ENCODE assay signal across 21 cellular contexts in genomic region chr3:52077900-52078299, GRCh38. TPM values are rescaled to one million over a fixed set of nuclear protein-coding genes. Genes with fewer than 3 reads are reported as not detected.
DNase-seq lines count a peak whose midpoint lies in the region; ATAC-seq and TF ChIP-seq lines count a peak whose summit lies in the region.
"Had no signal": no experiment of that assay in that cellular context is flagged by ENCODE, and none has a peak within 500 bp of the region (broad histone marks: within the 10 kb centered on the region; RNA-seq: fewer than 3 reads in every experiment).

No MANE protein-coding gene starts in this region.

- H3K9me3 ChIP-seq in right atrium auricular region (no peaks in the 10 kb centered on the region), endodermal cell (ENCODE audit: control insufficient read depth, low read length) (no peaks in the 10 kb centered on the region), osteoblast (ENCODE audit: low read depth, low read length) (no peaks in the 10 kb centered on the region)
- H3K9me3 ChIP-seq: BLaER1 treated with 17β-estradiol and CSF1 and Interleukin-3, amounts not matched to agents 10 nM and 100 nM; left ventricle myocardium inferior had no signal

- H3K27ac ChIP-seq in right atrium auricular region (peak overlapping the region; percentile 22 to 26), endodermal cell (ENCODE audit: low read depth, low read length) (peak overlapping the region; percentile 38), osteoblast (ENCODE audit: low read depth, low read length) (no peak overlapping the region)
- H3K27ac ChIP-seq: BLaER1 treated with 17β-estradiol and CSF1 and Interleukin-3, amounts not matched to agents 10 nM and 100 nM; left ventricle myocardium inferior; VCaP had no signal

- H3K4me2 ChIP-seq in osteoblast (ENCODE audit: insufficient read depth, low read length) = no peak overlapping the region
- H3K4me2 ChIP-seq: BLaER1 treated with 17β-estradiol and CSF1 and Interleukin-3, amounts not matched to agents 10 nM and 100 nM had no signal

- H4K20me1 ChIP-seq in osteoblast (ENCODE audit: insufficient read depth, low read length) = no peaks in the 10 kb centered on the region

- H3K4me1 Mint-ChIP-seq in endodermal cell = no peaks in the 10 kb centered on the region
- H3K4me1 Mint-ChIP-seq: central memory CD8-positive, alpha-beta T cell had no signal

- H3K36me3 ChIP-seq in right atrium auricular region (no peaks in the 10 kb centered on the region), endodermal cell (ENCODE audit: control insufficient read depth, insufficient read depth, low read length) (no peaks in the 10 kb centered on the region), osteoblast (ENCODE audit: insufficient read depth, low read length) (no peaks in the 10 kb centered on the region)
- H3K36me3 ChIP-seq: left ventricle myocardium inferior had no signal

- no peaks in the 10 kb centered on the region for H3K27me3 Mint-ChIP-seq in endodermal cell (ENCODE audit: insufficient read depth)
- H3K27me3 Mint-ChIP-seq: central memory CD8-positive, alpha-beta T cell; stimulated activated naive CD8-positive, alpha-beta T cell treated with anti-CD3 and anti-CD28 coated beads, Interleukin-15, Interleukin-2, amounts not matched to agents 100 ng/mL and 50 ng/mL, for 24 hours had no signal

- ATAC-seq in HG02840 (IDR thresholded peaks at IDR 0.05; ENCODE audit: low FRiP score, unreplicated experiment) = no peak
- no peak for ATAC-seq in HG02870 (IDR thresholded peaks at IDR 0.05; ENCODE audit: unreplicated experiment)
- no peak for ATAC-seq in GM21390 (IDR thresholded peaks at IDR 0.05; ENCODE audit: unreplicated experiment)

- no peaks in the 10 kb centered on the region for H3K36me3 Mint-ChIP-seq in endodermal cell (ENCODE audit: low read depth)

- DNase-seq in right atrium auricular region (ENCODE audit: low spot score) (no peak), cardiac septum (ENCODE audit: low spot score) (no peak), endodermal cell (no peak), osteoblast (ENCODE audit: insufficient read length, low spot score, missing footprints) (peak; percentile 63), NCI-H2029 (lab: John Stamatoyannopoulos, UW) (no peak)
- DNase-seq: activated gamma-delta T cell treated with Interleukin-2 at 50 U/mL for 16 hours; activated T-cell treated with anti-CD3 and anti-CD28 coated beads for 4 hours; effector CD8-positive, alpha-beta T cell; KG1; left ventricle myocardium inferior; NCI-H1694 treated with DMSO at 0.1 percent for 48 hours; NCI-H446; RPMI8226; stimulated activated CD4-positive, alpha-beta T cell treated with anti-CD3 and anti-CD28 coated beads, Interleukin-2, amount 100 ng/mL, for 48 hours had no signal

- intact Hi-C loops in cardiac septum (cut with DNase I) = no loop called here

- no peaks in the 10 kb centered on the region for H3K79me2 ChIP-seq in osteoblast (ENCODE audit: insufficient read depth, low read length)

- no peak overlapping the region for H2AFZ ChIP-seq in osteoblast (ENCODE audit: low read length)

- WGBS in endodermal cell (ENCODE audit: insufficient coverage in 1 of 2, insufficient read length in 1 of 2), 2 experiments = 96% methylated on average over 3 of the region's 3 CpGs; no CpG with 5 or more reads in 1 of the 2 experiments

- H3K27me3 ChIP-seq in right atrium auricular region (no peaks in the 10 kb centered on the region), endodermal cell (ENCODE audit: control insufficient read depth, insufficient read depth, low read length, poor library complexity, severe bottlenecking) (no peaks in the 10 kb centered on the region), osteoblast (ENCODE audit: insufficient read depth, low read length) (no peaks in the 10 kb centered on the region)
- H3K27me3 ChIP-seq: BLaER1 treated with 17β-estradiol and CSF1 and Interleukin-3, amounts not matched to agents 10 nM and 100 nM had no signal

- H3K27ac Mint-ChIP-seq in endodermal cell = no peak overlapping the region
- H3K27ac Mint-ChIP-seq: stimulated activated naive CD8-positive, alpha-beta T cell treated with anti-CD3 and anti-CD28 coated beads, Interleukin-15, Interleukin-2, amounts not matched to agents 100 ng/mL and 50 ng/mL, for 24 hours had no signal

- no peaks in the 10 kb centered on the region for H3K9me3 Mint-ChIP-seq in endodermal cell
- H3K9me3 Mint-ChIP-seq: central memory CD8-positive, alpha-beta T cell; stimulated activated naive CD8-positive, alpha-beta T cell treated with anti-CD3 and anti-CD28 coated beads, Interleukin-15, Interleukin-2, amounts not matched to agents 100 ng/mL and 50 ng/mL, for 24 hours had no signal

- H3K4me3 ChIP-seq in right atrium auricular region (no peak overlapping the region), endodermal cell (ENCODE audit: low read length) (no peak overlapping the region), osteoblast (ENCODE audit: insufficient read depth, low read length) (no peak overlapping the region)
- H3K4me3 ChIP-seq: BLaER1 treated with 17β-estradiol and CSF1 and Interleukin-3, amounts not matched to agents 10 nM and 100 nM; left ventricle myocardium inferior had no signal

- H3K4me1 ChIP-seq in right atrium auricular region (peaks cover 0 to 18% of the 10 kb centered on the region in 2 donors), endodermal cell (ENCODE audit: control insufficient read depth, insufficient read depth, low read length) (no peaks in the 10 kb centered on the region), osteoblast (ENCODE audit: insufficient read depth, low read length) (no peaks in the 10 kb centered on the region)

- no peak overlapping the region for H3K4me3 Mint-ChIP-seq in endodermal cell
- H3K4me3 Mint-ChIP-seq: central memory CD8-positive, alpha-beta T cell; stimulated activated naive CD8-positive, alpha-beta T cell treated with anti-CD3 and anti-CD28 coated beads, Interleukin-15, Interleukin-2, amounts not matched to agents 100 ng/mL and 50 ng/mL, for 24 hours had no signal

- TF ChIP-seq CTCF in right atrium auricular region (IDR thresholded peaks at IDR 0.05) = no peak
- no peak for TF ChIP-seq CTCF in endodermal cell (conservative IDR thresholded peaks at IDR 0.05)
- no peak for TF ChIP-seq CTCF in osteoblast (IDR thresholded peaks at IDR 0.05; ENCODE audit: extremely low read depth, low read depth, low read length)

- H3K9ac ChIP-seq in endodermal cell (ENCODE audit: extremely low read depth, low read length, poor library complexity, severe bottlenecking) = no peak overlapping the region
- H3K9ac ChIP-seq: BLaER1 treated with 17β-estradiol and CSF1 and Interleukin-3, amounts not matched to agents 10 nM and 100 nM had no signal

RNA-seq across cellular contexts. Expression of gene DUSP7, which starts 21.5 kb away (rescaled TPM):
- total RNA-seq in right atrium auricular region (10 to 100 TPM; 17.7 to 33.7 TPM), cardiac septum (21.2 TPM), endodermal cell (10 to 100 TPM; 14.2 to 16.7 TPM), osteoblast (12.7 and 13.8 TPM in 2 replicates)
- 11.4 TPM for polyA plus RNA-seq in endodermal cell (2013, experiment 1 of 2)
- polyA plus RNA-seq in endodermal cell (2013, experiment 2 of 2) = 9.9 TPM
